ENCODE assay signal across 9 cellular contexts in the genomic region with DNA sequence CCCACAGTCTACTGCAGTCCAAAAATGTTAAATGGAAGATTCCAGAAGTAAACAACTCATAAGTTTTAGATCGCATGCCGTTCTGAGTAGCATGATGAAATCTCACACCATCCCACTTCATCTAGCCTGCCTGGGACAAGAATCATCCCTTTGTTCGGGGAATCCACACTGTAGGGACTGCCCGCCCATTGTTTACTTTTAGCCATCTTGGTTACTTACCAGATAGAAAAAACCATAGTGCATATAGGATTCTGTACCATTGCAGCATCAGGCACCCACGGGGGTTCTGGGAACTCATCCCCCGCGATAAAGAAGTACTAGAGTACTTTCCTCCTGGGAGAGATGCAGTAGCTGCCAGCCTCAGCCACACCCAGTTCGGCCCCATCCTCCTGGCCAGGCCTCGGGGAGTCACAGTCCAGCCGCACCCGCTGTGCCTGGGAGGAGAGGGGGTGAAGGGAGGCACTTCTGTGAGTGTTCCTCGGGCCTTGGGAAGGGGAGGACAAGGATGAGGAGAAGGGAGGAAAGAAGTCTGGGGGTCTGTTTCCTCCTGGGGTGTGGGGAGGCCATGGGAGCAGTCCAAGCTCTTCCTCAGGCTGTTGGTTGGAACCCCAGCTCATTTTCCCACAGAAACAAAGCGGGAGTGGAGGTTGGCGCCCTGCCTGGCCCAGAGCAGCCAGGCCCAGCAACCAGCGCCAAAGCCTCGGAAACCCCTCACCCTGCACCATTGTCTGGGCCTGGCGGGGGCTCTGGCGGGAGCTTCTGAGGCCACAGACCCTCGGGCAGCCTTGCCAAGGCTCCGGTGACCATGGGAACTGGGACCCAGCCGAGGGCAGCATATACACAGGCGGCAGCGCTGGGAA. TPM values are rescaled to one million over a fixed set of nuclear protein-coding genes. Genes with fewer than 3 reads are reported as not detected.
DNase-seq lines count a peak whose midpoint lies in the region; ATAC-seq and TF ChIP-seq lines count a peak whose summit lies in the region.
"Had no signal": no experiment of that assay in that cellular context is flagged by ENCODE, and none has a peak within 500 bp of the region (broad histone marks: within the 10 kb centered on the region; RNA-seq: fewer than 3 reads in every experiment).

No MANE protein-coding gene starts in this region.

- no peak for TF ChIP-seq CTCF in esophagus squamous epithelium (IDR thresholded peaks at IDR 0.05)
- no peak for TF ChIP-seq CTCF in gastrocnemius medialis (IDR thresholded peaks at IDR 0.05 in 4 of 5, conservative IDR thresholded peaks at IDR 0.05 in 1 of 5)
- no peak for TF ChIP-seq CTCF in type B pancreatic cell (conservative IDR thresholded peaks at IDR 0.05)

- no peak overlapping the region for H3K27ac Mint-ChIP-seq in type B pancreatic cell
- H3K27ac Mint-ChIP-seq: activated T-cell treated with anti-CD3 and anti-CD28 coated beads, Interleukin-2, amount 50 U/mL, for 24 hours had no signal

- WGBS in esophagus squamous epithelium, 2 donors: 30% methylated on average over 11 to 13 of the region's 23 CpGs

- TF ChIP-seq POLR2A in esophagus squamous epithelium (IDR thresholded peaks at IDR 0.05) (peak in 1 of 4 donors; percentile 7), gastrocnemius medialis (IDR thresholded peaks at IDR 0.05) (no peak)

- in situ Hi-C loops in gastrocnemius medialis (cut with MboI; ENCODE audit: low sequenced_read_pairs in 4 of 4): no loop called here

- H3K9me3 ChIP-seq in esophagus squamous epithelium (no peaks in the 10 kb centered on the region), gastrocnemius medialis (no peaks in the 10 kb centered on the region)
- H3K9me3 ChIP-seq: neutrophil had no signal

- H3K27me3 Mint-ChIP-seq in type B pancreatic cell: no peaks in the 10 kb centered on the region
- H3K27me3 Mint-ChIP-seq: activated T-cell treated with anti-CD3 and anti-CD28 coated beads, Interleukin-2, amount 50 U/mL, for 24 hours had no signal

- H3K4me1 ChIP-seq in esophagus squamous epithelium: peaks cover 32 to 76% (median 67%) of the 10 kb centered on the region in 3 donors
- peaks cover 26 to 34% of the 10 kb centered on the region in 2 donors for H3K4me1 ChIP-seq in gastrocnemius medialis

- H3K27ac ChIP-seq in esophagus squamous epithelium (peak overlapping the region; percentile 69 to 98 (median 96)), gastrocnemius medialis (peak overlapping the region; percentile 68 to 77 (median 72))
- H3K27ac ChIP-seq: KMS-11, neutrophil had no signal

- H3K36me3 ChIP-seq in esophagus squamous epithelium (peaks cover 2 to 10% (median 8%) of the 10 kb centered on the region in 3 donors), gastrocnemius medialis (no peaks in the 10 kb centered on the region)
- H3K36me3 ChIP-seq: neutrophil had no signal

- H3K9me3 Mint-ChIP-seq in type B pancreatic cell: no peaks in the 10 kb centered on the region
- H3K9me3 Mint-ChIP-seq: activated T-cell treated with anti-CD3 and anti-CD28 coated beads, Interleukin-2, amount 50 U/mL, for 24 hours had no signal

- H3K4me1 Mint-ChIP-seq in type B pancreatic cell (ENCODE audit: unreplicated experiment): peaks cover 5% of the 10 kb centered on the region

- no peak overlapping the region for H3K4me3 Mint-ChIP-seq in type B pancreatic cell
- H3K4me3 Mint-ChIP-seq: activated T-cell treated with anti-CD3 and anti-CD28 coated beads, Interleukin-2, amount 50 U/mL, for 24 hours had no signal

- intact Hi-C loops in esophagus squamous epithelium (cut with DNase I): no loop called here
- intact Hi-C loops in gastrocnemius medialis (cut with DNase I; ENCODE audit: low total_unique reads): no loop called here

- ATAC-seq in gastrocnemius medialis: peak in 1 of 2 donors; percentile 22

- DNase-seq in M059J (ENCODE audit: low read depth) (peak; percentile 14), esophagus squamous epithelium (lab: John Stamatoyannopoulos, UW) (no peak), gastrocnemius medialis (peak in 1 of 2 donors; percentile 55), NCI-H1105 treated with DMSO at 0.1 percent for 48 hours (lab: John Stamatoyannopoulos, UW) (no peak), type B pancreatic cell (ENCODE audit: extremely low spot score, unreplicated experiment) (no peak), hepatic stellate cell (ENCODE audit: low spot score) (no peak)
- DNase-seq: activated T-cell treated with anti-CD3 and anti-CD28 coated beads, Interleukin-2, amount 50 U/mL, for 24 hours had no signal

- H3K27me3 ChIP-seq in esophagus squamous epithelium (no peaks in the 10 kb centered on the region), gastrocnemius medialis (no peaks in the 10 kb centered on the region)

- no peaks in the 10 kb centered on the region for H3K36me3 Mint-ChIP-seq in type B pancreatic cell

- H3K4me3 ChIP-seq in esophagus squamous epithelium (peak overlapping the region in 3 of 4 donors; percentile 14 to 60 (median 33)), gastrocnemius medialis (peak overlapping the region in 1 of 4 donors; percentile 14)

RNA-seq across cellular contexts. Expression of a gene that starts 8.9 kb away (rescaled TPM):
- total RNA-seq in M059J (2014; rRNA removed; shearing (Covaris generic)): 3.8 and 6.6 TPM in 2 replicates
- total RNA-seq in esophagus squamous epithelium (10 to 100 TPM; 19.5 to 33.4 (median 25.5) TPM), gastrocnemius medialis (10 to 100 TPM in 3 of 4 donors, 1 to 10 TPM in 1; 9.5 to 18.4 (median 15.5) TPM), type B pancreatic cell (ENCODE audit: low replicate concordance) (1.9 and 3.1 TPM in 2 replicates)

RNA-seq across cellular contexts. Expression of a gene that starts 14.4 kb away (rescaled TPM):
- 32.5 and 35.8 TPM in 2 replicates for total RNA-seq in M059J (2014; rRNA removed; shearing (Covaris generic))
- 10 to 100 TPM; 24.9 to 44.2 (median 36.9) TPM for total RNA-seq in esophagus squamous epithelium
- 100 to 1,000 TPM; 129 to 259 (median 148) TPM for total RNA-seq in gastrocnemius medialis
- 43.0 and 49.9 TPM in 2 replicates for total RNA-seq in type B pancreatic cell (ENCODE audit: low replicate concordance)

RNA-seq across cellular contexts. Expression of a gene that starts 25.3 kb away (rescaled TPM):
- 0.07 TPM in 1 of 2 replicates, not detected in the other for total RNA-seq in M059J (2014; rRNA removed; shearing (Covaris generic))
- total RNA-seq in esophagus squamous epithelium (10 to 100 TPM; 16.5 to 21.5 (median 16.9) TPM), gastrocnemius medialis (1 to 10 TPM; 1.3 to 9.4 (median 4.6) TPM), type B pancreatic cell (ENCODE audit: low replicate concordance) (7.1 and 7.4 TPM in 2 replicates)

RNA-seq across cellular contexts. Expression of a gene that starts 27.2 kb away (rescaled TPM):
- 6.4 and 11.1 TPM in 2 replicates for total RNA-seq in M059J (2014; rRNA removed; shearing (Covaris generic))
- total RNA-seq in esophagus squamous epithelium (10 to 100 TPM; 17.3 to 24.6 (median 19.6) TPM), gastrocnemius medialis (10 to 100 TPM; 16.5 to 26.1 (median 22.3) TPM), type B pancreatic cell (ENCODE audit: low replicate concordance) (8.1 and 19.0 TPM in 2 replicates)

RNA-seq across cellular contexts. Expression of a gene that starts 35.2 kb away (rescaled TPM):
- 30.3 and 39.4 TPM in 2 replicates for total RNA-seq in M059J (2014; rRNA removed; shearing (Covaris generic))
- total RNA-seq in esophagus squamous epithelium (10 to 100 TPM; 40.2 to 49.2 (median 41.0) TPM), gastrocnemius medialis (10 to 100 TPM; 29.9 to 86.7 (median 53.1) TPM), type B pancreatic cell (ENCODE audit: low replicate concordance) (93.5 and 113 TPM in 2 replicates)
